Comparison of ENCODE assay signal across 15 cellular contexts in the genomic region with DNA sequence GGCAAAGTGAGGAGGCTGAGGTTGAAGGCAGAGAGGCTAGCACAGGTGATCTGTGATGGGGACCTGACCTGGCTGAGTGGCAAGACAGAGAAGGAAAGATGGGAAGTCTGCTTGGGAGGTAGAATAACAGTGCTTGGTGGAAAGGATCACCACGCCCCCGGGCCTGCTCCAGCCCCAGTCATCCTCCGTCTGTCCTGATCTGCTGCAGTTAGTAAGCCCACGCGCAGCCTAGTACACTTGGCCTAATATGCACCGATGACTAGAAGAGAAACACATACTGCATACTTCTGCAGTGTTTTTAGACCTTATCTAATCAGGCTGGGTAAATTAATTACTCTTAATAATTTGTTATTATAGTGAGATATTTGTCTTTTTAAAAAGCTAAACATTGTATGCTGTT.
"Had no signal": no experiment of that assay in that cellular context is flagged by ENCODE, and none has a peak within 500 bp of the region (broad histone marks: within the 10 kb centered on the region; RNA-seq: fewer than 3 reads in every experiment).

No MANE protein-coding gene starts in this region.

- H3K4me3 ChIP-seq: breast epithelium, coronary artery, heart left ventricle, lung, neural progenitor cell, thyroid gland had no signal

- H3K27me3 Mint-ChIP-seq: activated naive CD4-positive, alpha-beta T cell treated with anti-CD3 and anti-CD28 coated beads, Interleukin-2, amount 50 U/mL, for 24 hours; progenitor cell of endocrine pancreas had no signal

- H3K27me3 ChIP-seq: breast epithelium, heart left ventricle, neural progenitor cell, thyroid gland had no signal

- H3K36me3 Mint-ChIP-seq: activated naive CD4-positive, alpha-beta T cell treated with anti-CD3 and anti-CD28 coated beads, Interleukin-2, amount 50 U/mL, for 24 hours had no signal

- H3K9me3 Mint-ChIP-seq: activated naive CD4-positive, alpha-beta T cell treated with anti-CD3 and anti-CD28 coated beads, Interleukin-2, amount 50 U/mL, for 24 hours had no signal

- DNase-seq: activated CD4-positive, alpha-beta T cell treated with anti-CD3 and anti-CD28 coated beads, Interleukin-2, amount 50 U/mL, for 1 hour; activated CD4-positive, CD25-positive, alpha-beta regulatory T cell treated with anti-CD3 and anti-CD28 coated beads, Interleukin-2, amount 50 U/mL, for 72 hours; activated CD8-positive, alpha-beta memory T cell treated with anti-CD3 and anti-CD28 coated beads, Interleukin-2, amount 50 U/mL, for 48 hours; activated gamma-delta T cell; heart left ventricle; kidney; thyroid gland had no signal

- ATAC-seq: heart left ventricle, left lobe of liver had no signal

- H3K4me1 ChIP-seq: neural progenitor cell had no signal

- H3K4me3 Mint-ChIP-seq: activated naive CD4-positive, alpha-beta T cell treated with anti-CD3 and anti-CD28 coated beads, Interleukin-2, amount 50 U/mL, for 24 hours; mesothelial cell of epicardium; neural progenitor cell had no signal

- H3K36me3 ChIP-seq: breast epithelium, heart left ventricle, neural progenitor cell, thyroid gland had no signal

- H3K27ac Mint-ChIP-seq: activated naive CD4-positive, alpha-beta T cell treated with anti-CD3 and anti-CD28 coated beads, Interleukin-2, amount 50 U/mL, for 24 hours; mesothelial cell of epicardium; neural progenitor cell; progenitor cell of endocrine pancreas had no signal

- H3K27ac ChIP-seq: breast epithelium, coronary artery, heart left ventricle, neural progenitor cell, thyroid gland had no signal

- H3K9me3 ChIP-seq: breast epithelium, thyroid gland had no signal
